In the genomic region with DNA sequence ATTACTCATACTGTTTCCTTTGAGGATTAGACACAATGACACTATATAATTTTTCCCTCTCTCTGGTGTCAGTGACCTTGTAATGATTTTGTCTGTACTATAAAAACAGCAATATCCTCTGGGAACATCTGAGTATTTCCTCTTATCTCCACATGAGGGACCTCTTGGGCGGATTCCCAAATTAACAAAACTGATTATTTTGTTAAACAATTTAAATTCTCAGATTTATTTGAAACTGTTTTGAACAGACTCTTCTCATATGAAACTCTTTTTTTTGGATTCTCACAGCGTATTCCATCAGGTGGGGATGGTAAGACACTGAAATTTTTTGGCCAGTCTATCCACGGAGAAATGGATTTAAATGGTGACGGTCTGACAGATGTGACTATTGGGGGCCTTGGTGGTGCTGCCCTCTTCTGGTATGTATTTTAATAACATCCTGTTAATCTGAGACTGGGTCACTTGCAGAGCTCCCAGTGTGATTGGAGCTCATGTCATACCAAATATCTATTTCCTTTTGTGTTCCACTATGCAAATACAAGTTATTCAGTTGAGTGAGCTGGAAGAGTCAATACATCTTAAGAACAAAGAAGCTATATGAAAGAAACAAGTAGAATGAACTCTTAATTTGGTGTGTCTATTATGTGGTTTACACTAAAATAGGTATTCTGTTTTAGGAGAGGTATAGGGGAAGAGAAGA, we compare ENCODE assay signal across 8 cellular contexts.
A peak's percentile ranks its signal among the peaks of the same experiment; 100 is the strongest.
DNase-seq lines count a peak whose midpoint lies in the region; ATAC-seq, FAIRE-seq and TF ChIP-seq lines count a peak whose summit lies in the region.

No MANE protein-coding gene starts in this region.

- WGBS in ectodermal cell, 2 experiments: 0 to 8% methylated on average over 3 to 4 of the region's 4 CpGs

- peak overlapping the region; percentile 35 for H3K4me3 ChIP-seq in ectodermal cell (ENCODE audit: insufficient read depth, low read depth, low read length)

- no peaks in the 10 kb centered on the region for H3K36me3 Mint-ChIP-seq in CD14-positive monocyte
- no peaks in the 10 kb centered on the region for H3K36me3 Mint-ChIP-seq in activated CD4-positive, alpha-beta T cell treated with anti-CD3 and anti-CD28 coated beads for 36 hours (ENCODE audit: low read depth)

- H3K9me3 ChIP-seq in ectodermal cell (ENCODE audit: control insufficient read depth, low read length): no peaks in the 10 kb centered on the region

- ATAC-seq in HG03280 (IDR thresholded peaks at IDR 0.05; ENCODE audit: unreplicated experiment): peak; percentile 97
- peak; percentile 88 for ATAC-seq in activated CD4-positive, alpha-beta T cell treated with anti-CD3 and anti-CD28 coated beads for 36 hours

- POLR2A ChIA-PET in activated CD4-positive, alpha-beta T cell treated with anti-CD3 and anti-CD28 coated beads for 36 hours (lab: Charles Lee): no interaction called here

- H3K27me3 ChIP-seq in ectodermal cell (ENCODE audit: control insufficient read depth, insufficient read depth, low read length, poor library complexity, severe bottlenecking): no peaks in the 10 kb centered on the region

- intact Hi-C loops in CD14-positive monocyte (cut with micrococcal nuclease): loop anchor here in 1 of 2 donors (10.0 kb wide), 1 partner anchor 131 kb away; the partner anchor contains the start of genes ITGA1 and PELO
- intact Hi-C loops in activated CD4-positive, alpha-beta T cell treated with anti-CD3 and anti-CD28 coated beads for 36 hours (cut with DNase I, micrococcal nuclease): loop anchor here (1.0 to 5.0 kb wide), 6 partner anchors 113 to 1953 kb away; partner anchors contain the start of genes ITGA1 (in 2 of the 2) and PELO (in 2 of the 2)

- no peaks in the 10 kb centered on the region for H3K9me3 Mint-ChIP-seq in CD14-positive monocyte
- no peaks in the 10 kb centered on the region for H3K9me3 Mint-ChIP-seq in activated CD4-positive, alpha-beta T cell treated with anti-CD3 and anti-CD28 coated beads for 36 hours (ENCODE audit: low read depth)

- TF ChIP-seq CTCF in CD14-positive monocyte (IDR thresholded peaks at IDR 0.05): peak; percentile 91

- peaks cover 0 to 3% (median 2%) of the 10 kb centered on the region in 3 donors for H3K27me3 Mint-ChIP-seq in CD14-positive monocyte (ENCODE audit: low read depth in 3 of 3)
- peaks cover 3% of the 10 kb centered on the region for H3K27me3 Mint-ChIP-seq in activated CD4-positive, alpha-beta T cell treated with anti-CD3 and anti-CD28 coated beads for 36 hours

- peak overlapping the region; percentile 54 to 90 for H3K4me3 Mint-ChIP-seq in CD14-positive monocyte
- H3K4me3 Mint-ChIP-seq in activated CD4-positive, alpha-beta T cell treated with anti-CD3 and anti-CD28 coated beads for 36 hours: no peak overlapping the region

- FAIRE-seq in GM19239 (lab: Jason Lieb, UNC): peak; percentile 80

- DNase-seq in CD14-positive monocyte (ENCODE audit: low spot score) (peak; percentile 48), GM19239 (ENCODE audit: insufficient read length, low spot score) (peak; percentile 44), NCI-H446 (lab: John Stamatoyannopoulos, UW) (peak; percentile 42 to 67), lung microvascular endothelial cell (ENCODE audit: low read depth in 2 of 2) (peak; percentile 80 to 92)
- peak; percentile 59 for DNase-seq in activated CD4-positive, alpha-beta T cell treated with anti-CD3 and anti-CD28 coated beads for 36 hours
- DNase-seq in stimulated activated CD8-positive, alpha-beta memory T cell treated with anti-CD3 and anti-CD28 coated beads, Interleukin-4, amount 100 ng/mL, for 24 hours (ENCODE audit: low read depth): peak; percentile 11

- H3K4me1 Mint-ChIP-seq in CD14-positive monocyte: peaks cover 3% of the 10 kb centered on the region
- peaks cover 7% of the 10 kb centered on the region for H3K4me1 Mint-ChIP-seq in activated CD4-positive, alpha-beta T cell treated with anti-CD3 and anti-CD28 coated beads for 36 hours

- no peak overlapping the region for H3K27ac Mint-ChIP-seq in CD14-positive monocyte
- H3K27ac Mint-ChIP-seq in activated CD4-positive, alpha-beta T cell treated with anti-CD3 and anti-CD28 coated beads for 36 hours: no peak overlapping the region

- CTCF ChIA-PET in activated CD4-positive, alpha-beta T cell treated with anti-CD3 and anti-CD28 coated beads for 36 hours (lab: Charles Lee): interaction anchor here (0.6 to 1.8 kb wide), 28 partner anchors 8 to 260 kb away, joined by 3 to 10 read pairs (median 4); partner anchors contain the start of genes ITGA1 and PELO

- no peaks in the 10 kb centered on the region for H3K36me3 ChIP-seq in ectodermal cell (ENCODE audit: control insufficient read depth, insufficient read depth, low read length)

- H3K27ac ChIP-seq in ectodermal cell (ENCODE audit: insufficient read depth, low read depth, low read length, poor library complexity, severe bottlenecking): no peak overlapping the region

- no peaks in the 10 kb centered on the region for H3K4me1 ChIP-seq in ectodermal cell (ENCODE audit: control insufficient read depth, insufficient read depth, low read length)

Comparison
In these comparisons a context has a peak if more than half of its experiments do, and no peak if none do; other contexts are left out.
1. DNase-seq: peak in every context shown above with its lines; median percentile 86 in lung microvascular endothelial cell; 59 in activated CD4-positive, alpha-beta T cell treated with anti-CD3 and anti-CD28 coated beads for 36 hours; 54 in NCI-H446; 48 in CD14-positive monocyte; 44 in GM19239; 11 in stimulated activated CD8-positive, alpha-beta memory T cell treated with anti-CD3 and anti-CD28 coated beads, Interleukin-4, amount 100 ng/mL, for 24 hours.